1 cellular context compared by ENCODE assay signal in the genomic region with DNA sequence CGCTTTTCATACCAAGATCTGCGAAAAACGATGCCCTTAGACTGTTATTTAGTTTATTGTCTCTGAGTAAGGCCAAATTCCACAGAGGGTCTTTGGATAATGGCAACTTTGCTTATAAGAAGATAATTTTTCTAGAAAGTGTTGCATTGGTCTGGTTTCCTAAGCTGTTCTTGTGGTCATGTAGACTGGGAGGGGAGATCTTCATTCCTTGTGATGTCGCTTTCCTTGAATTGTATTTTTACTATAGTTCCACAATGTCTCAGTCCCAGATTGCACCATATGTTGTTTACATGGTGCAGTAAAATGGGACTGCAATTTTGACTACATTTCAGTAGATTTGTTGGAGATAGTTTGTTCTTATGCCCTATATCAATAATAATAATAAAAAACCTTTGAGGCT.
TF ChIP-seq lines count a peak whose summit lies in the region.

No MANE protein-coding gene starts in this region.

TF ChIP-seq in HepG2, 621 proteins besides CTCF, POLR2A, EP300 and RAD21 (continued from another document):
- TF ChIP-seq HNRNPL (IDR thresholded peaks at IDR 0.05; ENCODE audit: low read depth, low read length) = no peak
- TF ChIP-seq, protein P1, sequence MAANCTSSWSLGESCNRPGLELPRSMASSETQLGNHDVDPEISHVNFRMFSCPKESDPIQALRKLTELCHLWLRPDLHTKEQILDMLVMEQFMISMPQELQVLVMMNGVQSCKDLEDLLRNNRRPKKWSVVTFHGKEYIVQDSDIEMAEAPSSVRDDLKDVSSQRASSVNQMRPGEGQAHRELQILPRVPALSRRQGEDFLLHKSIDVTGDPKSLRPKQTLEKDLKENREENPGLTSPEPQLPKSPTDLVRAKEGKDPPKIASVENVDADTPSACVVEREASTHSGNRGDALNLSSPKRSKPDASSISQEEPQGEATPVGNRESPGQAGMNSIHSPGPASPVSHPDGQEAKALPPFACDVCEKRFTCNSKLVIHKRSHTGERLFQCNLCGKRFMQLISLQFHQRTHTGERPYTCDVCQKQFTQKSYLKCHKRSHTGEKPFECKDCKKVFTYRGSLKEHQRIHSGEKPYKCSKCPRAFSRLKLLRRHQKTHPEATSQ (CRISPR knock-in tag; IDR thresholded peaks at IDR 0.05; ENCODE audit: borderline replicate concordance) = no peak
- TF ChIP-seq ZNF652 (CRISPR knock-in tag; IDR thresholded peaks at IDR 0.05; ENCODE audit: borderline replicate concordance, low read depth) = no peak
- no peak for TF ChIP-seq CHCHD3 (CRISPR knock-in tag; IDR thresholded peaks at IDR 0.05)
- no peak for TF ChIP-seq HHEX (CRISPR knock-in tag; IDR thresholded peaks at IDR 0.05)
- 0 out of 2 replicates have a peak, but pooled peaks have one; percentile 23 for TF ChIP-seq HDAC1 (CRISPR knock-in tag; IDR thresholded peaks at IDR 0.05)
- TF ChIP-seq ZNF160 (CRISPR knock-in tag; IDR thresholded peaks at IDR 0.05) = no peak
- no peak for TF ChIP-seq ZFY (CRISPR knock-in tag; IDR thresholded peaks at IDR 0.05)
- 0 out of 2 replicates have a peak, but pooled peaks have one; percentile 19 for TF ChIP-seq TGIF2 (CRISPR knock-in tag; IDR thresholded peaks at IDR 0.05)
- no peak for TF ChIP-seq POLR2AphosphoS5 (IDR thresholded peaks at IDR 0.05; ENCODE audit: low read depth, low read length)
- TF ChIP-seq, protein P2, sequence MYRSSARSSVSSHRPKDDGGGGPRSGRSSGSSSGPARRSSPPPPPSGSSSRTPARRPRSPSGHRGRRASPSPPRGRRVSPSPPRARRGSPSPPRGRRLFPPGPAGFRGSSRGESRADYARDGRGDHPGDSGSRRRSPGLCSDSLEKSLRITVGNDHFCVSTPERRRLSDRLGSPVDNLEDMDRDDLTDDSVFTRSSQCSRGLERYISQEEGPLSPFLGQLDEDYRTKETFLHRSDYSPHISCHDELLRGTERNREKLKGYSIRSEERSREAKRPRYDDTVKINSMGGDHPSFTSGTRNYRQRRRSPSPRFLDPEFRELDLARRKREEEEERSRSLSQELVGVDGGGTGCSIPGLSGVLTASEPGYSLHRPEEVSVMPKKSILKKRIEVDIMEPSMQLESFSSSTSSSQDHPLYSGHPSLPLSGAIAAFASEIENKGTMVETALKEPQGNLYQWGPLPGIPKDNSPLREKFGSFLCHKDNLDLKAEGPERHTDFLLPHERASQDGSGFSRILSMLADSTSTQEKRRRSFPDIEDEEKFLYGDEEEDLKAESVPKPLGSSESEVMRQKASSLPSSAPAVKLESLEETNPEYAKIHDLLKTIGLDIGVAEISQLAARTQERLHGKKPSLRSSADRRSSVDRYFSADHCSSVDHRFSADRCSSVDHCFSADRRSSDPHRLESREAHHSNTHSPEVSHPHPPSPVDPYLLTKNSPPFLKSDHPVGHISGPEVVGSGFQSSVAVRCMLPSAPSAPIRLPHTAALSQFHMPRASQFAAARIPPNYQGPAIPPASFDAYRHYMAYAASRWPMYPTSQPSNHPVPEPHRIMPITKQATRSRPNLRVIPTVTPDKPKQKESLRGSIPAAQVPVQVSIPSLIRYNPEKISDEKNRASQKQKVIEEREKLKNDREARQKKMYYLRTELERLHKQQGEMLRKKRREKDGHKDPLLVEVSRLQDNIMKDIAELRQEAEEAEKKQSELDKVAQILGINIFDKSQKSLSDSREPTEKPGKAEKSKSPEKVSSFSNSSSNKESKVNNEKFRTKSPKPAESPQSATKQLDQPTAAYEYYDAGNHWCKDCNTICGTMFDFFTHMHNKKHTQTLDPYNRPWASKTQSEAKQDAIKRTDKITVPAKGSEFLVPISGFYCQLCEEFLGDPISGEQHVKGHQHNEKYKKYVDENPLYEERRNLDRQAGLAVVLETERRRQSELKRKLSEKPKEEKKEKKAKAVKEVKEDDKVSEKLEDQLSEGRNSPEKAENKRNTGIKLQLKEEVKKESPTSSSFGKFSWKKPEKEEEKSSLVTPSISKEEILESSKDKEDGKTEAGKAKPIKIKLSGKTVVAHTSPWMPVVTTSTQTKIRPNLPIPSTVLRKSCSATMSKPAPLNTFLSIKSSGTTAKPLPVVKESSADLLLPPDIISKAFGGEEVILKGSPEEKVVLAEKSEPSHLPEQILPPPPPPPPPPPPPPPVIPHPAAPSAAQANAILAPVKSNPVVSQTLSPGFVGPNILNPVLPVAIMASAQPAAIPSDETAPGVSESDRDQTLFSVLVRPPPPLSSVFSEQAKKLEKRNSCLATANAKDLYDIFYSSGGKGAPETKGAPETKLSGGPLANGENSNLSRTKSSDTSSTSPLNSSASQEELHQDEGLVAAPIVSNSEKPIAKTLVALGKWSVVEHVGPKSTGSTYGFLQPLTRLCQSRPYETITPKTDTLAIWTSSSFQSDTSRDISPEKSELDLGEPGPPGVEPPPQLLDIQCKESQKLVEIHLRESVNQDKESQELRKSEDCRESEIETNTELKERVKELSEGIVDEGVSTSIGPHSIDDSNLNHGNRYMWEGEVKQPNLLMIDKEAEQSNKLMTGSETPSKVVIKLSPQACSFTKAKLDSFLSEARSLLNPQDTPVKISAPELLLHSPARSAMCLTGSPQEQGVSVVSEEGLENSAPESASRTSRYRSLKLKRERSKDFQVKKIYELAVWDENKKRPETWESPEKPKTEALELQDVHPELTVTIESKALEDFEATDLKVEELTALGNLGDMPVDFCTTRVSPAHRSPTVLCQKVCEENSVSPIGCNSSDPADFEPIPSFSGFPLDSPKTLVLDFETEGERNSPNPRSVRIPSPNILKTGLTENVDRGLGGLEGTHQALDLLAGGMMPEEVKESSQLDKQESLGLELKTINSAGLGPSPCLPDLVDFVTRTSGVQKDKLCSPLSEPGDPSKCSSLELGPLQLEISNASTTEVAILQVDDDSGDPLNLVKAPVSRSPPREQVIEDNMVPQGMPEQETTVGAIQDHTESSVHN (CRISPR knock-in tag; IDR thresholded peaks at IDR 0.05) = no peak
- no peak for TF ChIP-seq NCOA1 (CRISPR knock-in tag; IDR thresholded peaks at IDR 0.05)
- no peak for TF ChIP-seq KLF12 (CRISPR knock-in tag; IDR thresholded peaks at IDR 0.05; ENCODE audit: borderline replicate concordance)
- TF ChIP-seq ZNF564 (CRISPR knock-in tag; IDR thresholded peaks at IDR 0.05) = no peak
- no peak for TF ChIP-seq ZNF207 (IDR thresholded peaks at IDR 0.05; ENCODE audit: borderline replicate concordance)
- 0 out of 2 replicates have a peak, but pooled peaks have one; percentile 15 for TF ChIP-seq REPIN1 (CRISPR knock-in tag; IDR thresholded peaks at IDR 0.05; ENCODE audit: borderline replicate concordance, low read depth)
- no peak for TF ChIP-seq TCF12 (IDR thresholded peaks at IDR 0.05)
- no peak for TF ChIP-seq TCF12 (CRISPR knock-in tag; IDR thresholded peaks at IDR 0.05)
- TF ChIP-seq, protein P3, sequence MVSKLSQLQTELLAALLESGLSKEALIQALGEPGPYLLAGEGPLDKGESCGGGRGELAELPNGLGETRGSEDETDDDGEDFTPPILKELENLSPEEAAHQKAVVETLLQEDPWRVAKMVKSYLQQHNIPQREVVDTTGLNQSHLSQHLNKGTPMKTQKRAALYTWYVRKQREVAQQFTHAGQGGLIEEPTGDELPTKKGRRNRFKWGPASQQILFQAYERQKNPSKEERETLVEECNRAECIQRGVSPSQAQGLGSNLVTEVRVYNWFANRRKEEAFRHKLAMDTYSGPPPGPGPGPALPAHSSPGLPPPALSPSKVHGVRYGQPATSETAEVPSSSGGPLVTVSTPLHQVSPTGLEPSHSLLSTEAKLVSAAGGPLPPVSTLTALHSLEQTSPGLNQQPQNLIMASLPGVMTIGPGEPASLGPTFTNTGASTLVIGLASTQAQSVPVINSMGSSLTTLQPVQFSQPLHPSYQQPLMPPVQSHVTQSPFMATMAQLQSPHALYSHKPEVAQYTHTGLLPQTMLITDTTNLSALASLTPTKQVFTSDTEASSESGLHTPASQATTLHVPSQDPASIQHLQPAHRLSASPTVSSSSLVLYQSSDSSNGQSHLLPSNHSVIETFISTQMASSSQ (IDR thresholded peaks at IDR 0.05; ENCODE audit: low read depth) = no peak
- TF ChIP-seq, protein P3 (CRISPR knock-in tag; IDR thresholded peaks at IDR 0.05; ENCODE audit: borderline replicate concordance) = no peak
- TF ChIP-seq POGZ (CRISPR knock-in tag; IDR thresholded peaks at IDR 0.05) = no peak
- TF ChIP-seq MIER2 (CRISPR knock-in tag; IDR thresholded peaks at IDR 0.05) = no peak
TF ChIP-seq in HepG2: peak in this region for 3.
